Comparison of ENCODE assay signal across 11 cellular contexts in genomic region chr13:29569253-29570057, GRCh38. TPM values are rescaled to one million over a fixed set of nuclear protein-coding genes. Genes with fewer than 3 reads are reported as not detected.
DNase-seq lines count a peak whose midpoint lies in the region; TF ChIP-seq lines count a peak whose summit lies in the region.
"Had no signal": no experiment of that assay in that cellular context is flagged by ENCODE, and none has a peak within 500 bp of the region (broad histone marks: within the 10 kb centered on the region; RNA-seq: fewer than 3 reads in every experiment).

No MANE protein-coding gene starts in this region.

- H3K4me3 ChIP-seq in HEK293 (ENCODE audit: low read depth, low read length) (no peak overlapping the region), prostate gland (no peak overlapping the region)

- H3K27me3 ChIP-seq in prostate gland (replicated peaks; ENCODE audit: insufficient read depth): no peaks in the 10 kb centered on the region

- intact Hi-C loops in prostate gland (cut with DNase I): loop anchor here (5.0 kb wide), 1 partner anchor 543 kb away; no protein-coding TSS in a partner anchor

- H3K9me3 ChIP-seq in HEK293 (ENCODE audit: control insufficient read depth, insufficient read depth, low read depth, low read length) (no peaks in the 10 kb centered on the region), prostate gland (no peaks in the 10 kb centered on the region)

- POLR2A ChIA-PET in HEK293 (lab: Yijun Ruan, JAX): interaction anchor here (0.6 kb wide), 1 partner anchor 9 kb away, joined by 3 read pairs; no protein-coding TSS in a partner anchor
- POLR2A ChIA-PET in RWPE1 (lab: Yijun Ruan, JAX; ENCODE audit: low non-redundant PET): no interaction called here

- DNase-seq in RWPE1 (ENCODE audit: low spot score): no peak
- DNase-seq in erythroblast (lab: John Stamatoyannopoulos, UW): peak; percentile 11 to 18
- peak; percentile 54 for DNase-seq in prostate gland (ENCODE audit: low spot score)
- no peak for DNase-seq in retina
- DNase-seq in NCI-H2171 (lab: John Stamatoyannopoulos, UW): no peak
- DNase-seq in NCI-H748 (lab: John Stamatoyannopoulos, UW; ENCODE audit: unreplicated experiment): no peak
- DNase-seq: activated CD4-positive, alpha-beta T cell treated with anti-CD3 and anti-CD28 coated beads for 1 hour; foreskin melanocyte; GOT3; MM.1S had no signal

- peaks cover 11% of the 10 kb centered on the region for H3K4me1 ChIP-seq in HEK293 (ENCODE audit: control insufficient read depth, insufficient read depth, low read length)
- peaks cover 31% of the 10 kb centered on the region for H3K4me1 ChIP-seq in prostate gland (replicated peaks)

- CTCF ChIA-PET in HEK293 (lab: Yijun Ruan, JAX) (interaction anchor here (0.6 kb wide), 1 partner anchor 245 kb away, joined by 3 read pairs; no protein-coding TSS in a partner anchor), RWPE1 (lab: Yijun Ruan, JAX) (interaction anchor here (0.6 to 0.7 kb wide), 2 partner anchors 55 to 137 kb away, joined by 3 read pairs; no protein-coding TSS in a partner anchor)

- TF ChIP-seq POLR2A in erythroblast (IDR thresholded peaks at IDR 0.05; ENCODE audit: low read length) (no peak), prostate gland (IDR thresholded peaks at IDR 0.05) (no peak)

- H3K36me3 ChIP-seq in HEK293 (ENCODE audit: control insufficient read depth in 2 of 2, insufficient read depth in 1 of 2, low read length in 2 of 2) (no peaks in the 10 kb centered on the region; a peak in 1 of 3 replicates), prostate gland (no peaks in the 10 kb centered on the region)

- 0 out of 2 replicates have a peak overlapping the region, but pooled peaks have one; percentile 16 for H3K27ac ChIP-seq in HEK293 (ENCODE audit: extremely low read depth, low read depth, low read length)
- peak overlapping the region; percentile 95 for H3K27ac ChIP-seq in RWPE1
- peak overlapping the region; percentile 61 to 65 for H3K27ac ChIP-seq in prostate gland

- TF ChIP-seq CTCF in HEK293 (tag by site-specific recombination; IDR thresholded peaks at IDR 0.05) (no peak), RWPE1 (conservative IDR thresholded peaks at IDR 0.05; ENCODE audit: low read depth) (no peak), prostate gland (IDR thresholded peaks at IDR 0.05) (no peak)

- 51% methylated on average over 8 of the region's 8 CpGs for WGBS in prostate gland

TF ChIP-seq in HEK293, 187 proteins besides CTCF, POLR2A, EP300 and RAD21:
- TF ChIP-seq ZNF558 (tag by site-specific recombination; IDR thresholded peaks at IDR 0.05) (no peak), ZNF677 (tag by site-specific recombination; IDR thresholded peaks at IDR 0.05) (no peak), ZNF433 (tag by site-specific recombination; IDR thresholded peaks at IDR 0.05; ENCODE audit: low read depth) (no peak), GLIS1 (tag by site-specific recombination; IDR thresholded peaks at IDR 0.05) (no peak), ZNF362 (tag by site-specific recombination; IDR thresholded peaks at IDR 0.05) (no peak), ZNF449 (tag by site-specific recombination; IDR thresholded peaks at IDR 0.05) (no peak), ZFP37 (tag by site-specific recombination; IDR thresholded peaks at IDR 0.05) (no peak), ZNF670 (tag by site-specific recombination; IDR thresholded peaks at IDR 0.05; ENCODE audit: low read depth) (no peak)
TF ChIP-seq in HEK293: peak in this region for 0.

RNA-seq across cellular contexts. Expression of gene SLC7A1, which starts 26.0 kb away (rescaled TPM):
- total RNA-seq in prostate gland: 10 to 100 TPM; 19.1 to 35.3 TPM

Comparison
In these comparisons a context has a peak if more than half of its experiments do, and no peak if none do; other contexts are left out.
1. H3K27ac ChIP-seq: peak in every context shown above with its lines; median percentile 95 in RWPE1; 63 in prostate gland; 16 in HEK293.
2. DNase-seq: peak in erythroblast (2 of 2) and prostate gland (single experiment); none in RWPE1 (single experiment), retina (single experiment), NCI-H2171 (single experiment) and NCI-H748 (single experiment).